In genomic region chr2:105765415-105766299, GRCh38 we compare ENCODE assay signal across 15 cellular contexts. TPM values are rescaled to one million over a fixed set of nuclear protein-coding genes. Genes with fewer than 3 reads are reported as not detected.
DNase-seq lines count a peak whose midpoint lies in the region; ATAC-seq lines count a peak whose summit lies in the region.
"Had no signal": no experiment of that assay in that cellular context is flagged by ENCODE, and none has a peak within 500 bp of the region (broad histone marks: within the 10 kb centered on the region; RNA-seq: fewer than 3 reads in every experiment).

No MANE protein-coding gene starts in this region.

- intact Hi-C loops in left colon (cut with DNase I, micrococcal nuclease): no loop called here

- peak overlapping the region; percentile 77 to 87 for H3K27ac Mint-ChIP-seq in activated naive CD4-positive, alpha-beta T cell treated with anti-CD3 and anti-CD28 coated beads, Interleukin-2, amount 50 U/mL, for 72 hours
- peak overlapping the region; percentile 48 to 87 for H3K27ac Mint-ChIP-seq in stimulated activated naive CD8-positive, alpha-beta T cell treated with anti-CD3 and anti-CD28 coated beads, Interleukin-15, amount 100 ng/mL, for 72 hours

- peak in 1 of 2 donors; percentile 56 for ATAC-seq in activated naive CD4-positive, alpha-beta T cell treated with anti-CD3 and anti-CD28 coated beads, Interleukin-2, amount 50 U/mL, for 72 hours
- peak; percentile 70 for ATAC-seq in left colon
- peak; percentile 79 for ATAC-seq in stimulated activated naive CD8-positive, alpha-beta T cell treated with anti-CD3 and anti-CD28 coated beads, Interleukin-15, amount 100 ng/mL, for 72 hours
- ATAC-seq in GM19328 (IDR thresholded peaks at IDR 0.05; ENCODE audit: unreplicated experiment): no peak
- ATAC-seq in HG03045 (IDR thresholded peaks at IDR 0.05; ENCODE audit: unreplicated experiment): no peak
- ATAC-seq: Panc1 had no signal

- H3K9me3 Mint-ChIP-seq in activated naive CD4-positive, alpha-beta T cell treated with anti-CD3 and anti-CD28 coated beads, Interleukin-2, amount 50 U/mL, for 72 hours: no peaks in the 10 kb centered on the region
- H3K9me3 Mint-ChIP-seq in stimulated activated naive CD8-positive, alpha-beta T cell treated with anti-CD3 and anti-CD28 coated beads, Interleukin-15, amount 100 ng/mL, for 72 hours: no peaks in the 10 kb centered on the region

- no peaks in the 10 kb centered on the region for H3K27me3 Mint-ChIP-seq in stimulated activated naive CD8-positive, alpha-beta T cell treated with anti-CD3 and anti-CD28 coated beads, Interleukin-15, amount 100 ng/mL, for 72 hours

- H3K4me1 Mint-ChIP-seq in stimulated activated naive CD8-positive, alpha-beta T cell treated with anti-CD3 and anti-CD28 coated beads, Interleukin-15, amount 100 ng/mL, for 72 hours: peaks cover 99% of the 10 kb centered on the region

- peak; percentile 29 for DNase-seq in activated naive CD4-positive, alpha-beta T cell treated with Interleukin-2 at 50 U/mL for 16 hours
- DNase-seq in activated naive CD4-positive, alpha-beta T cell (lab: John Stamatoyannopoulos, UW): no peak
- DNase-seq in activated naive CD4-positive, alpha-beta T cell treated with anti-CD3 and anti-CD28 coated beads, Interleukin-2, amount 50 U/mL, for 72 hours (ENCODE audit: low spot score in 2 of 2): no peak
- no peak for DNase-seq in left colon
- DNase-seq in stimulated activated naive CD8-positive, alpha-beta T cell treated with anti-CD3 and anti-CD28 coated beads, Interleukin-15, amount 100 ng/mL, for 72 hours: peak in 1 of 2 donors; percentile 41
- DNase-seq in retina: no peak
- DNase-seq: DMS53; KG1; NCI-H1694; NCI-H524; occipital lobe; stimulated activated CD4-positive, alpha-beta T cell treated with anti-CD3 and anti-CD28 coated beads, Interleukin-15, amount 100 ng/mL, for 24 hours had no signal

- H3K4me3 Mint-ChIP-seq in stimulated activated naive CD8-positive, alpha-beta T cell treated with anti-CD3 and anti-CD28 coated beads, Interleukin-15, amount 100 ng/mL, for 72 hours: peak overlapping the region in 1 of 2 donors; percentile 76

- peaks cover 20 to 46% of the 10 kb centered on the region in 2 donors for H3K36me3 Mint-ChIP-seq in activated naive CD4-positive, alpha-beta T cell treated with anti-CD3 and anti-CD28 coated beads, Interleukin-2, amount 50 U/mL, for 72 hours

RNA-seq across cellular contexts. Expression of gene NCK2, which starts 20.9 kb away (rescaled TPM):
- 10 to 100 TPM; 89.3 to 98.5 TPM for total RNA-seq in activated naive CD4-positive, alpha-beta T cell treated with anti-CD3 and anti-CD28 coated beads, Interleukin-2, amount 50 U/mL, for 72 hours
- total RNA-seq in left colon: 10 to 100 TPM; 51.8 to 76.6 TPM

Comparison
In these comparisons a context has a peak if more than half of its experiments do, and no peak if none do; other contexts are left out.
1. ATAC-seq: peak in left colon (single experiment) and stimulated activated naive CD8-positive, alpha-beta T cell treated with anti-CD3 and anti-CD28 coated beads, Interleukin-15, amount 100 ng/mL, for 72 hours (single experiment); none in GM19328 (single experiment) and HG03045 (single experiment).